8 cellular contexts compared by ENCODE assay signal in genomic region chr2:120223034-120223912, GRCh38. TPM values are rescaled to one million over a fixed set of nuclear protein-coding genes. Genes with fewer than 3 reads are reported as not detected.
DNase-seq lines count a peak whose midpoint lies in the region; ATAC-seq and TF ChIP-seq lines count a peak whose summit lies in the region.

TMEM185B (minus strand) TSS chr2:120223400; CDS start chr2:120222976, 424 bp downstream.

- intact Hi-C loops in heart left ventricle (cut with DNase I), result loop anchor here in 7 of 10 donors (1.0 to 10.0 kb wide), 5 partner anchors 29 to 92 kb away; partner anchors contain the start of gene RALB (in 3 of the 7)

- H3K9me3 ChIP-seq in heart left ventricle, result peaks cover 0 to 11% (median 0%) of the 10 kb centered on the region in 12 donors

- peaks cover 0 to 22% (median 0%) of the 10 kb centered on the region in 9 donors for H3K36me3 ChIP-seq in heart left ventricle

- DNase-seq in NCI-H1092 (lab: John Stamatoyannopoulos, UW) (peak; percentile 34), SW480 (ENCODE audit: low spot score) (peak; percentile 86), heart left ventricle (peak; percentile 90 to 96 (median 92)), progenitor cell of endocrine pancreas (ENCODE audit: low spot score, unreplicated experiment) (peak; percentile 89), ureter (ENCODE audit: low spot score) (peak; percentile 95)
- DNase-seq in activated naive CD8-positive, alpha-beta T cell treated with anti-CD3 and anti-CD28 coated beads, Interleukin-2, amount 50 U/mL, for 24 hours, result peak; percentile 92

- H3K4me3 ChIP-seq in heart left ventricle, result peak within 1 kb of the TSS; percentile 38 to 89 (median 70)

- H3K36me3 Mint-ChIP-seq in activated naive CD8-positive, alpha-beta T cell treated with anti-CD3 and anti-CD28 coated beads, Interleukin-2, amount 50 U/mL, for 24 hours (ENCODE audit: low read depth), result peaks cover 35% of the 10 kb centered on the region
- peaks cover 19% of the 10 kb centered on the region for H3K36me3 Mint-ChIP-seq in progenitor cell of endocrine pancreas (ENCODE audit: insufficient read depth)

- peak in 1 of 2 donors; percentile 74 for TF ChIP-seq POLR2A in heart left ventricle (IDR thresholded peaks at IDR 0.05)

- H3K27ac ChIP-seq in heart left ventricle, result peak within 1 kb of the TSS; percentile 83 to 98 (median 90)

- WGBS in heart left ventricle, 4 donors, result 2 to 5% (median 2%) methylated on average over 53 to 108 of the region's 108 CpGs

- peaks cover 52% of the 10 kb centered on the region for H3K4me1 Mint-ChIP-seq in activated naive CD8-positive, alpha-beta T cell treated with anti-CD3 and anti-CD28 coated beads, Interleukin-2, amount 50 U/mL, for 24 hours
- H3K4me1 Mint-ChIP-seq in progenitor cell of endocrine pancreas (ENCODE audit: low read depth), result peaks cover 2% of the 10 kb centered on the region

- H3K27me3 Mint-ChIP-seq in activated naive CD8-positive, alpha-beta T cell treated with anti-CD3 and anti-CD28 coated beads, Interleukin-2, amount 50 U/mL, for 24 hours, result peaks cover 3% of the 10 kb centered on the region
- peaks cover 32% of the 10 kb centered on the region for H3K27me3 Mint-ChIP-seq in progenitor cell of endocrine pancreas

- H3K27me3 ChIP-seq in heart left ventricle, result no peaks in the 10 kb centered on the region

- peaks cover 6% of the 10 kb centered on the region for H3K9me3 Mint-ChIP-seq in activated naive CD8-positive, alpha-beta T cell treated with anti-CD3 and anti-CD28 coated beads, Interleukin-2, amount 50 U/mL, for 24 hours
- H3K9me3 Mint-ChIP-seq in progenitor cell of endocrine pancreas (ENCODE audit: low read depth), result peaks cover 4% of the 10 kb centered on the region

- H3K4me3 Mint-ChIP-seq in activated naive CD8-positive, alpha-beta T cell treated with anti-CD3 and anti-CD28 coated beads, Interleukin-2, amount 50 U/mL, for 24 hours, result peak within 1 kb of the TSS; percentile 77
- peak within 1 kb of the TSS; percentile 74 for H3K4me3 Mint-ChIP-seq in progenitor cell of endocrine pancreas (ENCODE audit: low read depth)

- TF ChIP-seq CTCF in GM12874 (IDR thresholded peaks at IDR 0.05; ENCODE audit: insufficient read depth, low read depth, low read length) (peak; percentile 26; the same call in 1 of the 2 replicates), heart left ventricle (IDR thresholded peaks at IDR 0.05) (peak in 7 of 12 donors; percentile 4 to 44 (median 26)), progenitor cell of endocrine pancreas (IDR thresholded peaks at IDR 0.05; ENCODE audit: unreplicated experiment) (peak; percentile 53)

- peak; percentile 86 for ATAC-seq in HG02623 (IDR thresholded peaks at IDR 0.05; ENCODE audit: unreplicated experiment)
- ATAC-seq in activated naive CD8-positive, alpha-beta T cell treated with anti-CD3 and anti-CD28 coated beads, Interleukin-2, amount 50 U/mL, for 24 hours, result peak; percentile 90
- ATAC-seq in heart left ventricle, result peak; percentile 87 to 98 (median 97)

- H3K27ac Mint-ChIP-seq in activated naive CD8-positive, alpha-beta T cell treated with anti-CD3 and anti-CD28 coated beads, Interleukin-2, amount 50 U/mL, for 24 hours, result peak within 1 kb of the TSS; percentile 87
- H3K27ac Mint-ChIP-seq in progenitor cell of endocrine pancreas, result peak within 1 kb of the TSS; percentile 89

- H3K4me1 ChIP-seq in heart left ventricle, result peaks cover 0 to 41% (median 25%) of the 10 kb centered on the region in 12 donors

RNA-seq across cellular contexts. Expression of gene TMEM185B, which starts in this region (rescaled TPM):
- total RNA-seq in heart left ventricle, result 10 to 100 TPM; 16.1 to 29.8 (median 26.8) TPM
- 10 to 100 TPM in 1 of 2 donors, 1 to 10 TPM in 1; 7.8 to 21.2 TPM for polyA plus RNA-seq in heart left ventricle
- 19.9 and 20.3 TPM in 2 replicates for total RNA-seq in progenitor cell of endocrine pancreas
- 35.9 TPM for total RNA-seq in ureter

Comparison
In these comparisons a context has a peak if more than half of its experiments do, and no peak if none do; other contexts are left out.
1. Peak in every context shown above with its lines: DNase-seq, ATAC-seq, H3K4me3 ChIP-seq and H3K27ac ChIP-seq.
2. DNase-seq: peak in every context shown above with its lines; median percentile 95 in ureter; 92 in activated naive CD8-positive, alpha-beta T cell treated with anti-CD3 and anti-CD28 coated beads, Interleukin-2, amount 50 U/mL, for 24 hours; 92 in heart left ventricle; 89 in progenitor cell of endocrine pancreas; 86 in SW480; 34 in NCI-H1092.